In genomic region chr5:172009536-172010270, GRCh38 we compare ENCODE assay signal across 23 cellular contexts. TPM values are rescaled to one million over a fixed set of nuclear protein-coding genes. Genes with fewer than 3 reads are reported as not detected.
DNase-seq lines count a peak whose midpoint lies in the region; ATAC-seq and TF ChIP-seq lines count a peak whose summit lies in the region.
"Had no signal": no experiment of that assay in that cellular context is flagged by ENCODE, and none has a peak within 500 bp of the region (broad histone marks: within the 10 kb centered on the region; RNA-seq: fewer than 3 reads in every experiment).

No MANE protein-coding gene starts in this region.

- intact Hi-C loops in left colon (cut with DNase I, micrococcal nuclease): no loop called here

- peak overlapping the region; percentile 86; the same call in 1 of the 2 replicates for H3K27ac ChIP-seq in ACC112 (ENCODE audit: low read depth, low read length)
- H3K27ac ChIP-seq in HUES64 (ENCODE audit: low read depth, low read length): peak overlapping the region; percentile 88; the same call in 1 of the 2 replicates
- peak overlapping the region; percentile 41; the same call in 1 of the 2 replicates for H3K27ac ChIP-seq in VCaP
- no peak overlapping the region for H3K27ac ChIP-seq in iPS-20b (ENCODE audit: low read length)
- H3K27ac ChIP-seq: A549, BLaER1, psoas muscle, skin epidermis had no signal

- DNase-seq in stimulated activated CD4-positive, alpha-beta T cell treated with anti-CD3 and anti-CD28 coated beads, Interleukin-4, amount 100 ng/mL, for 24 hours: no peak
- DNase-seq in left colon: no peak
- no peak for DNase-seq in activated CD4-positive, alpha-beta T cell treated with anti-CD3 and anti-CD28 coated beads, Interleukin-2, amount 50 U/mL, for 4 hours
- DNase-seq: activated CD4-positive, alpha-beta T cell treated with anti-CD3 and anti-CD28 coated beads, Interleukin-2, amount 10 ng/mL, durations not matched to agents 7 days and 5 days; activated CD8-positive, alpha-beta memory T cell treated with anti-CD3 and anti-CD28 coated beads, Interleukin-2, amount 10 ng/mL, durations not matched to agents 7 days and 5 days; activated naive CD4-positive, alpha-beta T cell treated with anti-CD3 and anti-CD28 coated beads for 36 hours; anterior cingulate cortex; Caco-2; central memory CD4-positive, alpha-beta T cell; psoas muscle; SK-N-SH; substantia nigra; T-helper 2 cell had no signal

- H3K9me3 ChIP-seq in HUES64 (ENCODE audit: insufficient read depth, low read depth, low read length) (no peaks in the 10 kb centered on the region), iPS-20b (ENCODE audit: insufficient read depth, low read depth, low read length) (no peaks in the 10 kb centered on the region)
- H3K9me3 ChIP-seq: A549, BLaER1, Caco-2, psoas muscle, SK-N-SH had no signal

- H3K36me3 ChIP-seq in ACC112 (ENCODE audit: insufficient read depth, low read length) (no peaks in the 10 kb centered on the region), HUES64 (ENCODE audit: insufficient read depth, low read length) (no peaks in the 10 kb centered on the region), iPS-20b (ENCODE audit: insufficient read depth, low read depth, low read length) (no peaks in the 10 kb centered on the region)
- H3K36me3 ChIP-seq: BLaER1 had no signal

- WGBS in HUES64: 60% methylated on average over 5 of the region's 5 CpGs

- H3K9ac ChIP-seq in HUES64 (ENCODE audit: low read depth, low read length) (no peak overlapping the region), iPS-20b (ENCODE audit: low read depth, low read length) (peak overlapping the region; percentile 37)
- H3K9ac ChIP-seq: BLaER1, SK-N-SH had no signal

- no peak for TF ChIP-seq CTCF in VCaP (conservative IDR thresholded peaks at IDR 0.05)

- ATAC-seq in left colon: no peak
- ATAC-seq in GM18861 (IDR thresholded peaks at IDR 0.05; ENCODE audit: unreplicated experiment): no peak
- ATAC-seq: A549; activated CD8-positive, alpha-beta memory T cell treated with anti-CD3 and anti-CD28 coated beads, Interleukin-2, amount 10 ng/mL, durations not matched to agents 7 days and 5 days; HCT116; left lobe of liver; psoas muscle had no signal

- peaks cover 24% of the 10 kb centered on the region for H3K4me1 ChIP-seq in ACC112 (ENCODE audit: control insufficient read depth, insufficient read depth, low read length, unreplicated experiment)
- peaks cover 30% of the 10 kb centered on the region for H3K4me1 ChIP-seq in HUES64 (ENCODE audit: insufficient read depth, low read length)
- peaks cover 16% of the 10 kb centered on the region for H3K4me1 ChIP-seq in iPS-20b (ENCODE audit: insufficient read depth, low read length)

- H2AFZ ChIP-seq in ACC112 (ENCODE audit: low read length, unreplicated experiment): no peak overlapping the region

- H3K4me3 ChIP-seq in ACC112 (ENCODE audit: low read depth, low read length) (no peak overlapping the region), HUES64 (ENCODE audit: low read length) (no peak overlapping the region; the same call in 1 of the 2 replicates), iPS-20b (ENCODE audit: low read length) (peak overlapping the region; percentile 86; the same call in 1 of the 2 replicates)
- H3K4me3 ChIP-seq: A549, BLaER1, psoas muscle, skin epidermis had no signal

- peaks cover 19% of the 10 kb centered on the region for H3K79me2 ChIP-seq in ACC112 (ENCODE audit: control insufficient read depth, insufficient read depth, low read length, unreplicated experiment)

- H3K27me3 ChIP-seq in ACC112 (ENCODE audit: insufficient read depth, low read length) (no peaks in the 10 kb centered on the region), HUES64 (ENCODE audit: insufficient read depth, low read length) (no peaks in the 10 kb centered on the region), iPS-20b (ENCODE audit: insufficient read depth, low read length) (no peaks in the 10 kb centered on the region)
- H3K27me3 ChIP-seq: BLaER1 had no signal

RNA-seq across cellular contexts. Expression of gene FBXW11, which starts 3.3 kb away (rescaled TPM):
- 37.2 TPM for polyA plus RNA-seq in HUES64 (2013, experiment 1 of 2)
- polyA plus RNA-seq in HUES64 (2013, experiment 2 of 2): 38.9 TPM
- 10 to 100 TPM; 34.1 to 37.5 TPM for total RNA-seq in left colon
